In the genomic region with DNA sequence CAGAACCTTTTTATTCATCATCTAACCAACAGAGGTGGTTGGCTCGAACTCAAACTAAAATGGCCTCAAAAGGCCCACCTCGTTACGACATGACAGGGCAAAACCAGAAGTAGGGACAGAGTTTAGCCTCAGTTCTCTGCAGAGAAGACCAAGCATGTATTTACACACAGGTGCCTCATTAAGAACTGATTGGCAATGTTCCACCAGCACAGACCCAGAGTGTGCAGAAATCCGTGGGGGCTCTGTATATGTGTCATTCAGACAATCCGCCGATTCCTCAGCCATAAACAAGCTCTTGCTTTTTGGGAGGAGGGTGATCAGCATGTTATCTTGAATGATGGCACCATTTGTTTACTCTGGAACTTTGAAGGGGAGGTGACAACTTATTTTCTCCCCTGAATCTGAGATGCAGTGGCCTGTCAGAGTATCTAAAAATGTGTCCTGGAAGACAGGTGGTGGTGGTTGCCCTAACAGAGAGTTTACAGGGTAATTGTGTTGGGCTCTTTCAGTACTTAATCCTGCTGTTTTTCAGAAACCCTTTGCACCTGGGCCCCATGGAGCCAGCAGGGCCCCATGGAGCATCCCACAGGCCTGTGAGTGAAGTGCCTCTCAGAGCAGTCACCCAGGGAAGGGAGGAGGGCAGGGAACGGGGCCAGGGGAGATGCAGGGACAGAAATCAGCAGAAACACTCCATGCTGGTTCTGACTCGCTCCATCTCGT, we compare ENCODE assay signal across 15 cellular contexts. TPM values are rescaled to one million over a fixed set of nuclear protein-coding genes. Genes with fewer than 3 reads are reported as not detected.
DNase-seq lines count a peak whose midpoint lies in the region; ATAC-seq and TF ChIP-seq lines count a peak whose summit lies in the region.
"Had no signal": no experiment of that assay in that cellular context is flagged by ENCODE, and none has a peak within 500 bp of the region (broad histone marks: within the 10 kb centered on the region; RNA-seq: fewer than 3 reads in every experiment).

No MANE protein-coding gene starts in this region.

- H3K9ac ChIP-seq in endodermal cell (ENCODE audit: extremely low read depth, low read length, poor library complexity, severe bottlenecking), result no peak overlapping the region
- H3K9ac ChIP-seq: BLaER1 treated with 17β-estradiol and CSF1 and Interleukin-3, amounts not matched to agents 10 nM and 100 nM had no signal

- H3K4me3 ChIP-seq in GM23338, result no peak overlapping the region
- H3K4me3 ChIP-seq in endodermal cell (ENCODE audit: low read length), result no peak overlapping the region
- H3K4me3 ChIP-seq: BLaER1 treated with 17β-estradiol and CSF1 and Interleukin-3, amounts not matched to agents 10 nM and 100 nM; lung; tibial nerve had no signal

- H3K4me2 ChIP-seq in GM23338, result no peak overlapping the region
- H3K4me2 ChIP-seq: BLaER1 treated with 17β-estradiol and CSF1 and Interleukin-3, amounts not matched to agents 10 nM and 100 nM had no signal

- peaks cover 29% of the 10 kb centered on the region for H3K4me1 ChIP-seq in GM23338 (ENCODE audit: insufficient read depth)
- H3K4me1 ChIP-seq in endodermal cell (ENCODE audit: control insufficient read depth, insufficient read depth, low read length), result peaks cover 4% of the 10 kb centered on the region
- H3K4me1 ChIP-seq: tibial nerve had no signal

- H3K36me3 Mint-ChIP-seq in GM23338 (ENCODE audit: low read depth) (peaks cover 62% of the 10 kb centered on the region), endodermal cell (ENCODE audit: low read depth) (peaks cover 64% of the 10 kb centered on the region)

- H3K27ac Mint-ChIP-seq in GM23338, result peak overlapping the region; percentile 81
- peak overlapping the region; percentile 35 for H3K27ac Mint-ChIP-seq in endodermal cell
- H3K27ac Mint-ChIP-seq: activated B cell treated with CpG ODN at 0.5 μM for 24 hours; activated naive CD8-positive, alpha-beta T cell treated with anti-CD3 and anti-CD28 coated beads for 36 hours had no signal

- H3K4me1 Mint-ChIP-seq in GM23338, result peaks cover 34% of the 10 kb centered on the region
- H3K4me1 Mint-ChIP-seq in endodermal cell, result peaks cover 28% of the 10 kb centered on the region
- H3K4me1 Mint-ChIP-seq: activated B cell treated with CpG ODN at 0.5 μM for 24 hours had no signal

- no peaks in the 10 kb centered on the region for H3K9me3 ChIP-seq in endodermal cell (ENCODE audit: control insufficient read depth, low read length)
- H3K9me3 ChIP-seq: BLaER1 treated with 17β-estradiol and CSF1 and Interleukin-3, amounts not matched to agents 10 nM and 100 nM; neutrophil; tibial nerve had no signal

- 92 to 94% methylated on average over 9 of the region's 9 CpGs for WGBS in endodermal cell (ENCODE audit: insufficient coverage in 1 of 2, insufficient read length in 1 of 2), 2 experiments

- peaks cover 25% of the 10 kb centered on the region for H4K20me1 ChIP-seq in GM23338 (replicated peaks; ENCODE audit: insufficient read depth)

- ATAC-seq in GM23338 (peak; percentile 87), GM21576 (IDR thresholded peaks at IDR 0.05; ENCODE audit: unreplicated experiment) (no peak)
- ATAC-seq: sciatic nerve had no signal

- no peak overlapping the region for H2AFZ ChIP-seq in GM23338

- TF ChIP-seq CTCF in GM23338 (conservative IDR thresholded peaks at IDR 0.05; ENCODE audit: low read depth in 2 of 2) (no peak), endodermal cell (conservative IDR thresholded peaks at IDR 0.05) (peak; percentile 26)

- H3K79me2 ChIP-seq in GM23338 (replicated peaks; ENCODE audit: insufficient read depth), result peaks cover 30% of the 10 kb centered on the region

- peaks cover 7% of the 10 kb centered on the region for H3K27me3 Mint-ChIP-seq in GM23338 (ENCODE audit: insufficient read depth, low read depth, poor library complexity)
- H3K27me3 Mint-ChIP-seq in endodermal cell (ENCODE audit: insufficient read depth), result no peaks in the 10 kb centered on the region
- H3K27me3 Mint-ChIP-seq: activated B cell treated with CpG ODN at 0.5 μM for 24 hours; activated naive CD8-positive, alpha-beta T cell treated with anti-CD3 and anti-CD28 coated beads for 36 hours had no signal

- no peaks in the 10 kb centered on the region for H3K27me3 ChIP-seq in GM23338 (ENCODE audit: insufficient read depth)
- H3K27me3 ChIP-seq in endodermal cell (ENCODE audit: control insufficient read depth, insufficient read depth, low read length, poor library complexity, severe bottlenecking), result no peaks in the 10 kb centered on the region
- H3K27me3 ChIP-seq: BLaER1 treated with 17β-estradiol and CSF1 and Interleukin-3, amounts not matched to agents 10 nM and 100 nM; neutrophil; tibial nerve had no signal

- H3K4me3 Mint-ChIP-seq in GM23338 (no peak overlapping the region), endodermal cell (no peak overlapping the region)
- H3K4me3 Mint-ChIP-seq: activated B cell treated with CpG ODN at 0.5 μM for 24 hours; activated naive CD8-positive, alpha-beta T cell treated with anti-CD3 and anti-CD28 coated beads for 36 hours had no signal

- DNase-seq in GM23338 (ENCODE audit: low spot score) (no peak), NCI-H1092 (lab: John Stamatoyannopoulos, UW) (peak; percentile 32), NCI-H524 treated with DMSO at 0.1 percent for 48 hours (lab: John Stamatoyannopoulos, UW) (peak; percentile 34), endodermal cell (peak; percentile 72), T-helper 1 cell (no peak), COLO668 (lab: John Stamatoyannopoulos, UW; ENCODE audit: unreplicated experiment) (no peak)
- DNase-seq: activated B cell treated with CpG ODN at 0.5 μM for 24 hours; activated naive CD8-positive, alpha-beta T cell treated with anti-CD3 and anti-CD28 coated beads for 36 hours; stimulated activated CD8-positive, alpha-beta memory T cell treated with anti-CD3 and anti-CD28 coated beads, Interleukin-4, amount 100 ng/mL, for 48 hours had no signal

- no peaks in the 10 kb centered on the region for H3K9me2 ChIP-seq in GM23338 (ENCODE audit: insufficient read depth)

- peaks cover 39% of the 10 kb centered on the region for H3F3A ChIP-seq in GM23338 (replicated peaks; ENCODE audit: low read depth)

- H3K36me3 ChIP-seq in GM23338 (ENCODE audit: insufficient read depth) (peaks cover 50% of the 10 kb centered on the region), endodermal cell (ENCODE audit: control insufficient read depth, insufficient read depth, low read length) (peaks cover 28% of the 10 kb centered on the region)

- H3K27ac ChIP-seq in GM23338 (ENCODE audit: low read depth) (peak overlapping the region; percentile 82), endodermal cell (ENCODE audit: low read depth, low read length) (no peak overlapping the region)
- H3K27ac ChIP-seq: BLaER1 treated with 17β-estradiol and CSF1 and Interleukin-3, amounts not matched to agents 10 nM and 100 nM; neutrophil; tibial nerve had no signal

- H3K9me3 Mint-ChIP-seq in GM23338 (no peaks in the 10 kb centered on the region), endodermal cell (no peaks in the 10 kb centered on the region)
- H3K9me3 Mint-ChIP-seq: activated B cell treated with CpG ODN at 0.5 μM for 24 hours; activated naive CD8-positive, alpha-beta T cell treated with anti-CD3 and anti-CD28 coated beads for 36 hours had no signal

TF ChIP-seq in GM23338, 12 proteins besides CTCF, POLR2A, EP300 and RAD21:
- TF ChIP-seq ZNF114 (CRISPR knock-in tag; IDR thresholded peaks at IDR 0.05) (no peak), ZNF331 (CRISPR knock-in tag; IDR thresholded peaks at IDR 0.05; ENCODE audit: low read depth) (no peak), JUNB (IDR thresholded peaks at IDR 0.05; ENCODE audit: unreplicated experiment) (no peak)
- TF ChIP-seq, protein P1, sequence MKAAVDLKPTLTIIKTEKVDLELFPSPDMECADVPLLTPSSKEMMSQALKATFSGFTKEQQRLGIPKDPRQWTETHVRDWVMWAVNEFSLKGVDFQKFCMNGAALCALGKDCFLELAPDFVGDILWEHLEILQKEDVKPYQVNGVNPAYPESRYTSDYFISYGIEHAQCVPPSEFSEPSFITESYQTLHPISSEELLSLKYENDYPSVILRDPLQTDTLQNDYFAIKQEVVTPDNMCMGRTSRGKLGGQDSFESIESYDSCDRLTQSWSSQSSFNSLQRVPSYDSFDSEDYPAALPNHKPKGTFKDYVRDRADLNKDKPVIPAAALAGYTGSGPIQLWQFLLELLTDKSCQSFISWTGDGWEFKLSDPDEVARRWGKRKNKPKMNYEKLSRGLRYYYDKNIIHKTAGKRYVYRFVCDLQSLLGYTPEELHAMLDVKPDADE (IDR thresholded peaks at IDR 0.05), result no peak

RNA-seq across cellular contexts. Expression of gene C20orf203, which starts 29.1 kb away (rescaled TPM):
- 0.08 TPM in 1 of 2 replicates, not detected in the other for total RNA-seq in GM23338 (2014; rRNA removed; shearing (Covaris generic))
- 0.03 and 0.11 TPM in 2 replicates for polyA plus RNA-seq in GM23338 (2016; fragmentation: Nextera tagmentation; extraction: Ambion mirVana)
- under 1 TPM; 0.18 to 0.24 TPM for total RNA-seq in endodermal cell
- polyA plus RNA-seq in endodermal cell (2013, experiment 1 of 2), result 0.28 TPM
- 0.41 TPM for polyA plus RNA-seq in endodermal cell (2013, experiment 2 of 2)
- total RNA-seq: activated B cell treated with CpG ODN at 0.5 μM for 24 hours had no signal

RNA-seq across cellular contexts. Expression of gene COMMD7, which starts 40.4 kb away (rescaled TPM):
- total RNA-seq in GM23338 (2014; rRNA removed; shearing (Covaris generic)), result 84.7 and 86.4 TPM in 2 replicates
- polyA plus RNA-seq in GM23338 (2016; fragmentation: Nextera tagmentation; extraction: Ambion mirVana), result 67.3 and 70.4 TPM in 2 replicates
- total RNA-seq in endodermal cell, result 10 to 100 TPM; 21.2 to 49.2 TPM
- 43.4 TPM for polyA plus RNA-seq in endodermal cell (2013, experiment 1 of 2)
- 41.9 TPM for polyA plus RNA-seq in endodermal cell (2013, experiment 2 of 2)

RNA-seq across cellular contexts. Expression of gene DNMT3B, which starts 59.3 kb away (rescaled TPM):
- total RNA-seq in GM23338 (2014; rRNA removed; shearing (Covaris generic)), result 2,222 and 2,281 TPM in 2 replicates
- polyA plus RNA-seq in GM23338 (2016; fragmentation: Nextera tagmentation; extraction: Ambion mirVana), result 711 and 726 TPM in 2 replicates
- total RNA-seq in endodermal cell, result 100 to 1,000 TPM in 1 of 2 donors, 10 to 100 TPM in 1; 82.1 to 283 TPM
- 68.5 TPM for polyA plus RNA-seq in endodermal cell (2013, experiment 1 of 2)
- polyA plus RNA-seq in endodermal cell (2013, experiment 2 of 2), result 50.5 TPM

Comparison
In these comparisons a context has a peak if more than half of its experiments do, and no peak if none do; other contexts are left out.
1. DNase-seq: peak in NCI-H1092 (single experiment), NCI-H524 treated with DMSO at 0.1 percent for 48 hours (single experiment) and endodermal cell (single experiment); none in GM23338 (single experiment), T-helper 1 cell (0 of 5) and COLO668 (single experiment).